Comparison of ENCODE assay signal across 2 cellular contexts in genomic region chr3:123559040-123559861, GRCh38.
A peak's percentile ranks its signal among the peaks of the same experiment; 100 is the strongest.
TF ChIP-seq lines count a peak whose summit lies in the region.

No MANE protein-coding gene starts in this region.

TF ChIP-seq in GM23338, 12 proteins besides CTCF, POLR2A, EP300 and RAD21:
- TF ChIP-seq EZH2phosphoT487 (IDR thresholded peaks at IDR 0.05; ENCODE audit: unreplicated experiment) (no peak), CREB1 (CRISPR knock-in tag; IDR thresholded peaks at IDR 0.05; ENCODE audit: low read depth) (no peak), ZNF114 (CRISPR knock-in tag; IDR thresholded peaks at IDR 0.05) (no peak), NANOG (IDR thresholded peaks at IDR 0.05; ENCODE audit: borderline replicate concordance) (no peak), STAT1 (IDR thresholded peaks at IDR 0.05; ENCODE audit: unreplicated experiment) (no peak), EZH2 (IDR thresholded peaks at IDR 0.05; ENCODE audit: low read depth, unreplicated experiment) (no peak)
- TF ChIP-seq, protein P1, sequence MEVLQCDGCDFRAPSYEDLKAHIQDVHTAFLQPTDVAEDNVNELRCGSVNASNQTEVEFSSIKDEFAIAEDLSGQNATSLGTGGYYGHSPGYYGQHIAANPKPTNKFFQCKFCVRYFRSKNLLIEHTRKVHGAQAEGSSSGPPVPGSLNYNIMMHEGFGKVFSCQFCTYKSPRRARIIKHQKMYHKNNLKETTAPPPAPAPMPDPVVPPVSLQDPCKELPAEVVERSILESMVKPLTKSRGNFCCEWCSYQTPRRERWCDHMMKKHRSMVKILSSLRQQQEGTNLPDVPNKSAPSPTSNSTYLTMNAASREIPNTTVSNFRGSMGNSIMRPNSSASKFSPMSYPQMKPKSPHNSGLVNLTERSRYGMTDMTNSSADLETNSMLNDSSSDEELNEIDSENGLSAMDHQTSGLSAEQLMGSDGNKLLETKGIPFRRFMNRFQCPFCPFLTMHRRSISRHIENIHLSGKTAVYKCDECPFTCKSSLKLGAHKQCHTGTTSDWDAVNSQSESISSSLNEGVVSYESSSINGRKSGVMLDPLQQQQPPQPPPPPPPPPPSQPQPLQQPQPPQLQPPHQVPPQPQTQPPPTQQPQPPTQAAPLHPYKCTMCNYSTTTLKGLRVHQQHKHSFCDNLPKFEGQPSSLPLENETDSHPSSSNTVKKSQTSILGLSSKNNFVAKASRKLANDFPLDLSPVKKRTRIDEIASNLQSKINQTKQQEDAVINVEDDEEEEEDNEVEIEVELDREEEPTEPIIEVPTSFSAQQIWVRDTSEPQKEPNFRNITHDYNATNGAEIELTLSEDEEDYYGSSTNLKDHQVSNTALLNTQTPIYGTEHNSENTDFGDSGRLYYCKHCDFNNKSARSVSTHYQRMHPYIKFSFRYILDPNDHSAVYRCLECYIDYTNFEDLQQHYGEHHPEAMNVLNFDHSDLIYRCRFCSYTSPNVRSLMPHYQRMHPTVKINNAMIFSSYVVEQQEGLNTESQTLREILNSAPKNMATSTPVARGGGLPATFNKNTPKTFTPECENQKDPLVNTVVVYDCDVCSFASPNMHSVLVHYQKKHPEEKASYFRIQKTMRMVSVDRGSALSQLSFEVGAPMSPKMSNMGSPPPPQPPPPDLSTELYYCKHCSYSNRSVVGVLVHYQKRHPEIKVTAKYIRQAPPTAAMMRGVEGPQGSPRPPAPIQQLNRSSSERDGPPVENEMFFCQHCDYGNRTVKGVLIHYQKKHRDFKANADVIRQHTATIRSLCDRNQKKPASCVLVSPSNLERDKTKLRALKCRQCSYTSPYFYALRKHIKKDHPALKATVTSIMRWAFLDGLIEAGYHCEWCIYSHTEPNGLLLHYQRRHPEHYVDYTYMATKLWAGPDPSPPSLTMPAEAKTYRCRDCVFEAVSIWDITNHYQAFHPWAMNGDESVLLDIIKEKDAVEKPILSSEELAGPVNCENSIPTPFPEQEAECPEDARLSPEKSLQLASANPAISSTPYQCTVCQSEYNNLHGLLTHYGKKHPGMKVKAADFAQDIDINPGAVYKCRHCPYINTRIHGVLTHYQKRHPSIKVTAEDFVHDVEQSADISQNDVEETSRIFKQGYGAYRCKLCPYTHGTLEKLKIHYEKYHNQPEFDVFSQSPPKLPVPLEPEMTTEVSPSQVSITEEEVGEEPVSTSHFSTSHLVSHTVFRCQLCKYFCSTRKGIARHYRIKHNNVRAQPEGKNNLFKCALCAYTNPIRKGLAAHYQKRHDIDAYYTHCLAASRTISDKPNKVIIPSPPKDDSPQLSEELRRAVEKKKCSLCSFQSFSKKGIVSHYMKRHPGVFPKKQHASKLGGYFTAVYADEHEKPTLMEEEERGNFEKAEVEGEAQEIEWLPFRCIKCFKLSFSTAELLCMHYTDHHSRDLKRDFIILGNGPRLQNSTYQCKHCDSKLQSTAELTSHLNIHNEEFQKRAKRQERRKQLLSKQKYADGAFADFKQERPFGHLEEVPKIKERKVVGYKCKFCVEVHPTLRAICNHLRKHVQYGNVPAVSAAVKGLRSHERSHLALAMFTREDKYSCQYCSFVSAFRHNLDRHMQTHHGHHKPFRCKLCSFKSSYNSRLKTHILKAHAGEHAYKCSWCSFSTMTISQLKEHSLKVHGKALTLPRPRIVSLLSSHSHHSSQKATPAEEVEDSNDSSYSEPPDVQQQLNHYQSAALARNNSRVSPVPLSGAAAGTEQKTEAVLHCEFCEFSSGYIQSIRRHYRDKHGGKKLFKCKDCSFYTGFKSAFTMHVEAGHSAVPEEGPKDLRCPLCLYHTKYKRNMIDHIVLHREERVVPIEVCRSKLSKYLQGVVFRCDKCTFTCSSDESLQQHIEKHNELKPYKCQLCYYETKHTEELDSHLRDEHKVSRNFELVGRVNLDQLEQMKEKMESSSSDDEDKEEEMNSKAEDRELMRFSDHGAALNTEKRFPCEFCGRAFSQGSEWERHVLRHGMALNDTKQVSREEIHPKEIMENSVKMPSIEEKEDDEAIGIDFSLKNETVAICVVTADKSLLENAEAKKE (CRISPR knock-in tag; IDR thresholded peaks at IDR 0.05) = no peak
TF ChIP-seq in GM23338: peak in this region for 0.

TF ChIP-seq in GM12878, 131 proteins besides CTCF, POLR2A, EP300 and RAD21:
- peak; percentile 43; the same call in 1 of the 2 replicates for TF ChIP-seq SMC3 (IDR thresholded peaks at IDR 0.05; ENCODE audit: borderline replicate concordance, low read length)
- no peak for TF ChIP-seq ZNF24 (IDR thresholded peaks at IDR 0.05)
